Comparison of ENCODE assay signal across 17 cellular contexts in the genomic region with DNA sequence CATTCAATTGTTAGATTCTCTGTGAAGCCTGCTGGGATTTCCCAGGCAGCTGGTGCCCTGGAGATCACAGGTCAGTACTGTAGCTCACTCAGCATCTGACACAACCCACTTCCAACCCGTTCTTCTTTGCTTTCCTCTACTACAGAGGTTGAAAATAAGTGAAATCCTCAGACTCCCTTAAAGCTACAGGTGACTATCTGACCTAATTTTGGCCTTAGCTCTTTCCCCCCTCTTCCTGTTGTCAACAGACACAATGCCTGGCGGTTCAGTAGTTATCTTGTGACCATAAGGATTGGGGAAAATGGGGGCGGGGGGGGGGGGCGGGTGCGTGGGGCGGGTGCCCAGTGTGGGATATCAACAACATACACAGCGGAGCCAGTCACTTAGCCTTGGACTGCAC. TPM values are rescaled to one million over a fixed set of nuclear protein-coding genes. Genes with fewer than 3 reads are reported as not detected.
DNase-seq lines count a peak whose midpoint lies in the region; ATAC-seq, FAIRE-seq and TF ChIP-seq lines count a peak whose summit lies in the region.
"Had no signal": no experiment of that assay in that cellular context is flagged by ENCODE, and none has a peak within 500 bp of the region (broad histone marks: within the 10 kb centered on the region; RNA-seq: fewer than 3 reads in every experiment).

No MANE protein-coding gene starts in this region.

- no peaks in the 10 kb centered on the region for H3K23me2 ChIP-seq in H1 (ENCODE audit: low read depth, low read length)

- no peak overlapping the region for H3K23ac ChIP-seq in H1 (ENCODE audit: insufficient read length)

- no peak overlapping the region for H2AFZ ChIP-seq in H1 (ENCODE audit: low read length)

- intact Hi-C loops in Calu3 (cut with micrococcal nuclease; ENCODE audit: unreplicated experiment) = no loop called here

- TF ChIP-seq EP300 in H1 (IDR thresholded peaks at IDR 0.05; ENCODE audit: borderline replicate concordance in 1 of 2, low read depth in 2 of 2, low read length in 2 of 2) (no peak), gastroesophageal sphincter (IDR thresholded peaks at IDR 0.05) (no peak)

- H4K8ac ChIP-seq in H1 (ENCODE audit: extremely low read depth, insufficient read depth, low read length) = no peak overlapping the region

- ATAC-seq in gastroesophageal sphincter = no peak

- H2BK12ac ChIP-seq in H1 (ENCODE audit: low read depth, low read length) = no peak overlapping the region

- no peak overlapping the region for H3K4ac ChIP-seq in H1 (replicated peaks; ENCODE audit: insufficient read length, low read depth, low read length)

- peak; percentile 42 for FAIRE-seq in H1 (lab: Jason Lieb, UNC)
- FAIRE-seq: small intestine, TTC549 had no signal

- no peak overlapping the region for H3K9ac ChIP-seq in H1 (replicated peaks in 1 of 4; ENCODE audit: extremely low read depth in 1 of 4, low read depth in 3 of 4, low read length in 3 of 4)
- H3K9ac ChIP-seq: SK-N-SH had no signal

- H2BK5ac ChIP-seq in H1 (ENCODE audit: low read depth, low read length) = no peak overlapping the region

- H3K4me3 Mint-ChIP-seq in nephron progenitor cell (no peak overlapping the region), Calu3 (ENCODE audit: low read depth, unreplicated experiment) (no peak overlapping the region)

- no TSS peak for BruUV-seq in Calu3 (replicated peaks; lab: Mats Ljungman, UMichigan)

- peaks cover 3% of the 10 kb centered on the region for H3K27me3 Mint-ChIP-seq in nephron progenitor cell (ENCODE audit: low read depth, poor library complexity)
- H3K27me3 Mint-ChIP-seq in Calu3 (ENCODE audit: unreplicated experiment) = no peaks in the 10 kb centered on the region

- no peak overlapping the region for H3K18ac ChIP-seq in H1 (ENCODE audit: extremely low read depth, low read length)

- H3K9me3 ChIP-seq in H1 (ENCODE audit: insufficient read depth in 2 of 2, low read depth in 1 of 2, low read length in 1 of 2) (no peaks in the 10 kb centered on the region), gastroesophageal sphincter (no peaks in the 10 kb centered on the region)
- H3K9me3 ChIP-seq: HAP-1, SK-N-SH, thyroid gland had no signal

- H3K4me1 Mint-ChIP-seq in nephron progenitor cell (peaks cover 67% of the 10 kb centered on the region), Calu3 (ENCODE audit: low read depth, unreplicated experiment) (peaks cover 29% of the 10 kb centered on the region)

- H2BK120ac ChIP-seq in H1 (replicated peaks; ENCODE audit: low read depth, low read length) = no peak overlapping the region

- no peak overlapping the region for H2BK20ac ChIP-seq in H1 (ENCODE audit: low read length)

- WGBS in H1 (ENCODE audit: extremely low coverage in 1 of 2, insufficient coverage in 1 of 2, insufficient read length in 1 of 2, insufficient replicate concordance in 2 of 2, low coverage in 1 of 2, low lambda C conversion rate in 2 of 2, missing lambda C conversion rate in 1 of 2), 2 experiments = 43% methylated on average over 3 of the region's 7 CpGs; no CpG with 5 or more reads in 1 of the 2 experiments
- 33 to 53% methylated on average over 1 to 6 of the region's 7 CpGs for WGBS in gastroesophageal sphincter (ENCODE audit: low coverage in 1 of 2), 2 donors

- no peak for TF ChIP-seq RAD21 in H1 (IDR thresholded peaks at IDR 0.05 in 1 of 2, conservative IDR thresholded peaks at IDR 0.05 in 1 of 2; ENCODE audit: low read depth in 2 of 2, low read length in 2 of 2)

- no peak overlapping the region for H2AK5ac ChIP-seq in H1 (ENCODE audit: low read depth, low read length)

- no peaks in the 10 kb centered on the region; a peak in 1 of 8 replicates for H3K36me3 ChIP-seq in H1 (ENCODE audit: control insufficient read depth in 2 of 4, insufficient read depth in 4 of 4, low read length in 3 of 4)
- no peaks in the 10 kb centered on the region for H3K36me3 ChIP-seq in gastroesophageal sphincter
- H3K36me3 ChIP-seq: HAP-1, thyroid gland had no signal

- H3K27me3 ChIP-seq in H1 (replicated peaks in 1 of 4; ENCODE audit: control insufficient read depth in 3 of 4, extremely low read depth in 1 of 4, insufficient read depth in 3 of 4, low read length in 3 of 4) (no peaks in the 10 kb centered on the region), gastroesophageal sphincter (no peaks in the 10 kb centered on the region)
- H3K27me3 ChIP-seq: thyroid gland had no signal

- H3K14ac ChIP-seq in H1 (ENCODE audit: insufficient read length) = no peak overlapping the region

- TF ChIP-seq POLR2A in H1 (IDR thresholded peaks at IDR 0.05; ENCODE audit: control extremely low read depth in 1 of 2, low read depth in 2 of 2, low read length in 2 of 2) (no peak), gastroesophageal sphincter (IDR thresholded peaks at IDR 0.05) (no peak)

- peaks cover 0 to 1% of the 10 kb centered on the region in 2 experiments for H4K20me1 ChIP-seq in H1 (replicated peaks in 1 of 2; ENCODE audit: control insufficient read depth in 1 of 2, insufficient read depth in 2 of 2, low read length in 2 of 2)

- peaks cover 5% of the 10 kb centered on the region for H3K9me3 Mint-ChIP-seq in nephron progenitor cell
- peaks cover 2% of the 10 kb centered on the region for H3K9me3 Mint-ChIP-seq in Calu3 (ENCODE audit: low read depth, unreplicated experiment)

- peaks cover 0 to 7% (median 2%) of the 10 kb centered on the region in 4 experiments; a peak in 2 of 7 replicates for H3K4me1 ChIP-seq in H1 (replicated peaks in 1 of 4; ENCODE audit: control insufficient read depth in 3 of 4, insufficient read depth in 4 of 4, low read length in 3 of 4)
- peaks cover 0 to 25% (median 0%) of the 10 kb centered on the region in 3 donors for H3K4me1 ChIP-seq in gastroesophageal sphincter

- H3K4me3 ChIP-seq in H1 (ENCODE audit: extremely low read depth in 1 of 4, insufficient read depth in 2 of 4, low read depth in 3 of 4, low read length in 4 of 4) = no peak overlapping the region
- no peak overlapping the region for H3K4me3 ChIP-seq in gastroesophageal sphincter
- H3K4me3 ChIP-seq: HAP-1, thyroid gland had no signal

- DNase-seq in COLO829 (ENCODE audit: low spot score) (peak; percentile 33), NCI-H146 treated with DMSO at 0.1 percent for 48 hours (lab: John Stamatoyannopoulos, UW; ENCODE audit: unreplicated experiment) (peak; percentile 20), H1 (ENCODE audit: low read depth in 1 of 2, low spot score in 2 of 2) (no peak), nephron progenitor cell (no peak), Calu3 (no peak), NCI-H1092 (lab: John Stamatoyannopoulos, UW) (no peak), GM03348 (ENCODE audit: low spot score) (no peak)
- DNase-seq: amniotic stem cell, cerebellar nuclear complex, DMS153, IMR-90, SK-N-SH, small intestine, thyroid gland had no signal

- H3K36me3 Mint-ChIP-seq in nephron progenitor cell (ENCODE audit: low read depth) = peaks cover 18% of the 10 kb centered on the region
- no peaks in the 10 kb centered on the region for H3K36me3 Mint-ChIP-seq in Calu3 (ENCODE audit: insufficient read depth, unreplicated experiment)

- H3K79me2 ChIP-seq in H1 (ENCODE audit: control insufficient read depth in 1 of 2, insufficient read depth in 2 of 2, low read length in 2 of 2) = peaks cover 0 to 45% of the 10 kb centered on the region in 2 experiments; a peak in 3 of 4 replicates

- no peak overlapping the region for H3K56ac ChIP-seq in H1 (replicated peaks; ENCODE audit: insufficient read length, low read depth, low read length)

- TF ChIP-seq CTCF in H1 (IDR thresholded peaks at IDR 0.05; ENCODE audit: control extremely low read depth in 1 of 3, insufficient read depth in 1 of 3, low read depth in 1 of 3, low read length in 3 of 3) (no peak), nephron progenitor cell (IDR thresholded peaks at IDR 0.05) (no peak), gastroesophageal sphincter (IDR thresholded peaks at IDR 0.05) (no peak), Calu3 (IDR thresholded peaks at IDR 0.05; ENCODE audit: unreplicated experiment) (no peak)

- H3K27ac ChIP-seq in H1 (ENCODE audit: low read depth, low read length) = no peak overlapping the region
- H3K27ac ChIP-seq in gastroesophageal sphincter = no peak overlapping the region
- H3K27ac ChIP-seq: thyroid gland had no signal

- no peak overlapping the region for H4K91ac ChIP-seq in H1 (replicated peaks; ENCODE audit: insufficient read length, low read length)

- no peak overlapping the region for H3K4me2 ChIP-seq in H1 (ENCODE audit: insufficient read depth in 1 of 2, low read depth in 2 of 2, low read length in 2 of 2)
- H3K4me2 ChIP-seq: SK-N-SH had no signal

- CTCF ChIA-PET in H1 (lab: Charles Lee; ENCODE audit: partially characterized antibody) (interaction anchor here (0.5 to 2.0 kb wide), 3 partner anchors 9 to 936 kb away, joined by 3 to 7 read pairs (median 4); no protein-coding TSS in a partner anchor), Calu3 (lab: Charles Lee) (no interaction called here)

- H4K5ac ChIP-seq in H1 (ENCODE audit: insufficient read length, low read depth, low read length) = no peak overlapping the region

- no peak overlapping the region for H2BK15ac ChIP-seq in H1 (ENCODE audit: low read length)

- POLR2A ChIA-PET in H1 (lab: Charles Lee; ENCODE audit: partially characterized antibody) = no interaction called here

- H3K27ac Mint-ChIP-seq in nephron progenitor cell (peak overlapping the region; percentile 68), Calu3 (ENCODE audit: unreplicated experiment) (no peak overlapping the region)

- H3K79me1 ChIP-seq in H1 (ENCODE audit: low read depth, low read length) = no peaks in the 10 kb centered on the region

TF ChIP-seq in H1, 55 proteins besides CTCF, POLR2A, EP300 and RAD21:
- TF ChIP-seq CBX5 (IDR thresholded peaks at IDR 0.05; ENCODE audit: low read depth, low read length) = no peak
- no peak for TF ChIP-seq SIN3A (conservative IDR thresholded peaks at IDR 0.05 in 1 of 2, IDR thresholded peaks at IDR 0.05 in 1 of 2; ENCODE audit: low read depth in 1 of 2, low read length in 2 of 2)

RNA-seq across cellular contexts. Expression of a gene that starts 37.9 kb away (rescaled TPM):
- 101 and 107 TPM in 2 replicates for total RNA-seq in H1 (2021; fragmentation: NEBNext Ultra II Directional; extraction: Animal tissue kit (Norgen Biotek cat#: 25700))
- polyA plus RNA-seq in H1 (2011; rRNA removed) = 25.6 and 33.0 TPM in 2 replicates
- 38.8 TPM for polyA plus RNA-seq in H1 (2011; cell fraction: cytosol; rRNA removed)
- polyA plus RNA-seq in H1 (2011; cell fraction: nucleus; rRNA removed) = 33.5 TPM
- polyA plus RNA-seq in H1 (2012, experiment 1 of 2) = 40.3 to 73.6 TPM (median 51.3 TPM) in 4 replicates
- 21.2 TPM for polyA plus RNA-seq in H1 (2012, experiment 2 of 2)
- polyA plus RNA-seq in H1 (2013, experiment 1 of 2) = 69.7 TPM
- polyA plus RNA-seq in H1 (2013, experiment 2 of 2) = 69.8 TPM
- polyA minus RNA-seq in H1 (2011; rRNA and poly(A)+ RNA removed) = 44.0 and 54.8 TPM in 2 replicates
- polyA minus RNA-seq in H1 (2011; cell fraction: cytosol; rRNA and poly(A)+ RNA removed) = 66.6 TPM
- polyA minus RNA-seq in H1 (2011; cell fraction: nucleus; rRNA and poly(A)+ RNA removed) = 53.9 TPM
- total RNA-seq in gastroesophageal sphincter (10 to 100 TPM; 76.6 to 80.2 (median 79.0) TPM), Calu3 (2022) (122 TPM in 2 replicates)

Comparison
In these comparisons a context has a peak if more than half of its experiments do, and no peak if none do; other contexts are left out.
1. DNase-seq: peak in COLO829 (single experiment) and NCI-H146 treated with DMSO at 0.1 percent for 48 hours (single experiment); none in H1 (0 of 2), nephron progenitor cell (single experiment), Calu3 (single experiment), NCI-H1092 (single experiment) and GM03348 (single experiment).